9 cellular contexts compared by ENCODE assay signal in the genomic region with DNA sequence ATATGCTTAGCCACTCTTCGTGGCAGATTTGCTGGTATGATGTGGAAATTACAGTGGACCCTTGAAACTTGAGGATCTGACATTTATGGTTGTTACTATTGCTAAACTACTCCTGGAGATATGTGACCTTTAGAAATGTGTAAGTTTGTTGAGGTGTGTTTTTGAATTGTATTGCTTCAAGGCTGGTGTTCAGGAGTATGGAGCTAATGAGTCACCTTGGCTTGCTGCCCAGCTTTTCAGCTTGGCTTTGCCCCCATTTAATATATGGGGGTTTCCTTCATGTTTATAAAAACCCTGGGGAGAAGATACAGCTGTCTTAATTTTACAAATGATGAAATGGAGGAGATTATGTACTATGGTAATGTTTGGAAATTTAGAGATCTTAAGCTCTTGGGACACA. TPM values are rescaled to one million over a fixed set of nuclear protein-coding genes. Genes with fewer than 3 reads are reported as not detected.
A peak's percentile ranks its signal among the peaks of the same experiment; 100 is the strongest.
DNase-seq lines count a peak whose midpoint lies in the region; ATAC-seq and TF ChIP-seq lines count a peak whose summit lies in the region.
"Had no signal": no experiment of that assay in that cellular context is flagged by ENCODE, and none has a peak within 500 bp of the region (broad histone marks: within the 10 kb centered on the region; RNA-seq: fewer than 3 reads in every experiment).

No MANE protein-coding gene starts in this region.

- DNase-seq in activated effector memory CD4-positive, alpha-beta T cell treated with anti-CD3 and anti-CD28 coated beads, Interleukin-2, amount 50 U/mL, for 16 hours: peak; percentile 87
- DNase-seq in activated effector memory CD4-positive, alpha-beta T cell treated with Interleukin-2 at 50 U/mL for 16 hours: no peak
- peak; percentile 78 for DNase-seq in activated CD8-positive, alpha-beta memory T cell treated with anti-CD3 and anti-CD28 coated beads, Interleukin-2, amount 50 U/mL, for 48 hours
- peak; percentile 65 for DNase-seq in glomerular visceral epithelial cell (ENCODE audit: extremely low spot score)
- peak; percentile 32 to 57 (median 51) for DNase-seq in stimulated activated CD4-positive, alpha-beta T cell treated with anti-CD3 and anti-CD28 coated beads, TNF-alpha, amount 100 ng/mL, for 4 hours (ENCODE audit: low read depth in 3 of 3)
- DNase-seq in tibial nerve (ENCODE audit: low spot score in 2 of 2): no peak

- 49 to 69% methylated on average over 1 of the region's 1 CpG for WGBS in tibial nerve, 2 donors

- no peak for TF ChIP-seq CTCF in tibial nerve (IDR thresholded peaks at IDR 0.05)

- H3K4me1 ChIP-seq in tibial nerve: peaks cover 0 to 80% (median 21%) of the 10 kb centered on the region in 4 donors

- H3K36me3 ChIP-seq in tibial nerve: peaks cover 0 to 62% (median 8%) of the 10 kb centered on the region in 3 donors

- TF ChIP-seq EP300 in tibial nerve (IDR thresholded peaks at IDR 0.05): no peak

- H3K9me3 ChIP-seq in tibial nerve: no peaks in the 10 kb centered on the region

- ATAC-seq in HG03025 (IDR thresholded peaks at IDR 0.05; ENCODE audit: low FRiP score, unreplicated experiment) (no peak), HG03159 (IDR thresholded peaks at IDR 0.05; ENCODE audit: unreplicated experiment) (no peak)

- no peak for TF ChIP-seq POLR2A in tibial nerve (IDR thresholded peaks at IDR 0.05)

- H3K4me3 ChIP-seq in tibial nerve: no peak overlapping the region

- no peaks in the 10 kb centered on the region for H3K27me3 ChIP-seq in tibial nerve

- H3K27ac ChIP-seq in tibial nerve: peak overlapping the region in 2 of 4 donors; percentile 3 to 46
- H3K27ac ChIP-seq: VCaP had no signal

RNA-seq across cellular contexts. Expression of a gene that starts 11.6 kb away (rescaled TPM):
- 100 to 1,000 TPM in 3 of 4 donors, 10 to 100 TPM in 1; 78.9 to 157 (median 123) TPM for total RNA-seq in tibial nerve

Comparison
In these comparisons a context has a peak if more than half of its experiments do, and no peak if none do; other contexts are left out.
1. DNase-seq: peak in activated effector memory CD4-positive, alpha-beta T cell treated with anti-CD3 and anti-CD28 coated beads, Interleukin-2, amount 50 U/mL, for 16 hours (single experiment), activated CD8-positive, alpha-beta memory T cell treated with anti-CD3 and anti-CD28 coated beads, Interleukin-2, amount 50 U/mL, for 48 hours (single experiment), glomerular visceral epithelial cell (single experiment) and stimulated activated CD4-positive, alpha-beta T cell treated with anti-CD3 and anti-CD28 coated beads, TNF-alpha, amount 100 ng/mL, for 4 hours (3 of 3); none in activated effector memory CD4-positive, alpha-beta T cell treated with Interleukin-2 at 50 U/mL for 16 hours (single experiment) and tibial nerve (0 of 2).